Comparison of ENCODE assay signal across 7 cellular contexts in genomic region chr4:128454281-128455075, GRCh38.
DNase-seq lines count a peak whose midpoint lies in the region; ATAC-seq and TF ChIP-seq lines count a peak whose summit lies in the region.

No MANE protein-coding gene starts in this region.

- peaks cover 1% of the 10 kb centered on the region for H3K27me3 ChIP-seq in cardiac muscle cell

- TF ChIP-seq CTCF in GM13977 (IDR thresholded peaks at IDR 0.05; ENCODE audit: extremely low read depth, insufficient read depth, missing control alignments) (peak; percentile 78), cardiac muscle cell (IDR thresholded peaks at IDR 0.05; ENCODE audit: low read depth, low read length) (peak; percentile 87)

- no peak overlapping the region for H3K27ac Mint-ChIP-seq in activated naive CD8-positive, alpha-beta T cell treated with anti-CD3 and anti-CD28 coated beads, Interleukin-2, amount 10 ng/mL, durations not matched to agents 7 days and 5 days

- H3K36me3 Mint-ChIP-seq in activated naive CD8-positive, alpha-beta T cell treated with anti-CD3 and anti-CD28 coated beads, Interleukin-2, amount 10 ng/mL, durations not matched to agents 7 days and 5 days, result no peaks in the 10 kb centered on the region

- no peaks in the 10 kb centered on the region for H3K9me3 Mint-ChIP-seq in activated naive CD8-positive, alpha-beta T cell treated with anti-CD3 and anti-CD28 coated beads, Interleukin-2, amount 10 ng/mL, durations not matched to agents 7 days and 5 days

- H3K36me3 ChIP-seq in cardiac muscle cell, result no peaks in the 10 kb centered on the region

- DNase-seq in GM13977 (ENCODE audit: low spot score) (peak; percentile 77), NCI-H1105 treated with DMSO at 0.1 percent for 48 hours (lab: John Stamatoyannopoulos, UW) (peak; percentile 73), cardiac muscle cell (ENCODE audit: low read depth in 1 of 2, low spot score in 1 of 2) (peak; percentile 69 to 96), pulmonary artery endothelial cell (ENCODE audit: low read depth, low spot score) (peak; percentile 75)
- DNase-seq in activated naive CD8-positive, alpha-beta T cell treated with anti-CD3 and anti-CD28 coated beads, Interleukin-2, amount 10 ng/mL, durations not matched to agents 7 days and 5 days, result peak; percentile 57

- H3K4me1 Mint-ChIP-seq in activated naive CD8-positive, alpha-beta T cell treated with anti-CD3 and anti-CD28 coated beads, Interleukin-2, amount 10 ng/mL, durations not matched to agents 7 days and 5 days, result peaks cover 14% of the 10 kb centered on the region

- H3K4me3 Mint-ChIP-seq in activated naive CD8-positive, alpha-beta T cell treated with anti-CD3 and anti-CD28 coated beads, Interleukin-2, amount 10 ng/mL, durations not matched to agents 7 days and 5 days, result peak overlapping the region; percentile 3

- in situ Hi-C loops in GM13977 (cut with MboI; ENCODE audit: low pct_unique_long_range_greater_than_20kb, low sequenced_read_pairs, unreplicated experiment), result no loop called here

- no peak overlapping the region for H3K27ac ChIP-seq in cardiac muscle cell

- POLR2A ChIA-PET in activated naive CD8-positive, alpha-beta T cell treated with anti-CD3 and anti-CD28 coated beads, Interleukin-2, amount 10 ng/mL, durations not matched to agents 7 days and 5 days (lab: Charles Lee), result interaction anchor here (1.1 to 1.2 kb wide), 2 partner anchors 355 to 358 kb away, joined by 3 read pairs; partner anchors contain the start of gene JADE1

- no peaks in the 10 kb centered on the region for H3K4me1 ChIP-seq in cardiac muscle cell (ENCODE audit: low read depth)

- H3K9me3 ChIP-seq in cardiac muscle cell (ENCODE audit: low read depth), result no peaks in the 10 kb centered on the region

- ATAC-seq in HG02763 (IDR thresholded peaks at IDR 0.05; ENCODE audit: unreplicated experiment) (peak; percentile 99), SK-N-SH treated with all-trans-retinoic acid at 6 μM for 48 hours (peak; percentile 98)
- peak; percentile 93 for ATAC-seq in activated naive CD8-positive, alpha-beta T cell treated with anti-CD3 and anti-CD28 coated beads, Interleukin-2, amount 10 ng/mL, durations not matched to agents 7 days and 5 days (ENCODE audit: low read depth)

- H3K4me3 ChIP-seq in cardiac muscle cell, result no peak overlapping the region

- H3K27me3 Mint-ChIP-seq in activated naive CD8-positive, alpha-beta T cell treated with anti-CD3 and anti-CD28 coated beads, Interleukin-2, amount 10 ng/mL, durations not matched to agents 7 days and 5 days, result peaks cover 2% of the 10 kb centered on the region

TF ChIP-seq in SK-N-SH treated with all-trans-retinoic acid at 6 μM for 48 hours, 23 proteins besides CTCF, POLR2A, EP300 and RAD21:
- TF ChIP-seq TCF4 (CRISPR knock-in tag; IDR thresholded peaks at IDR 0.05; ENCODE audit: borderline replicate concordance) (0 out of 2 replicates have a peak, but pooled peaks have one; percentile 13), PATZ1 (CRISPR knock-in tag; IDR thresholded peaks at IDR 0.05; ENCODE audit: borderline replicate concordance) (no peak)
TF ChIP-seq in SK-N-SH treated with all-trans-retinoic acid at 6 μM for 48 hours: peak in this region for 1.
